1 cellular context compared by ENCODE assay signal in the genomic region with DNA sequence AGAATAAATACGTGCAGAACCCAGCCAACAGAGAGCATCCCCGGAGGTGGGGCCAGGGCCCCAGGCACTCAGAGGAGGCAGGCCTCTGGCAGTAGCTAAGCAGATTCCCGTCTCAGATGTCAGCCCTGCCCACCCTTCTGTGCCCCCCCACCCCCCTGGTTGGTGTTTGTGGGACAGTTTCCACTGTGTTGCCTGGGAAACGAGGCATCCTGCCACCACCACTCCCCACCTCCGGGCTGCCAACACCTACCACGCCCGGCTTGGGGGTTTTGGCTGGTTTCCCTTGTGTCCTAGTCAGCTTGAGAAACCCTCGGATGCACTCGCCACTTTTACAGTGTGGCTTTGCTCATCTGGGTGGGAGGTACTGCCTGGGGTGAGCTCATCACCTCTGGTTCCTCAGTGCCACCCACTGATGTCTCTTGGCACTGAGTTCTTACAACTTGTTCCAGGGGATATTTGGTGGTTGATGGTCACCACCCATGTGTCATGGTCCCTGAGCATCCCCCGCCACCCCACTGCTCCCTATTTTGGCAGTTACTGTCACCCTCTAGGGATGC.
A peak's percentile ranks its signal among the peaks of the same experiment; 100 is the strongest.
TF ChIP-seq lines count a peak whose summit lies in the region.

No MANE protein-coding gene starts in this region.

TF ChIP-seq in HepG2, 621 proteins besides CTCF, POLR2A, EP300 and RAD21 (continued from another document):
- TF ChIP-seq PRDM4 (CRISPR knock-in tag; IDR thresholded peaks at IDR 0.05; ENCODE audit: borderline replicate concordance) (no peak), ZNF224 (CRISPR knock-in tag; IDR thresholded peaks at IDR 0.05) (no peak), PHF5A (CRISPR knock-in tag; IDR thresholded peaks at IDR 0.05; ENCODE audit: low read depth, unreplicated experiment) (no peak), ZNF619 (CRISPR knock-in tag; IDR thresholded peaks at IDR 0.05) (no peak), FOXK1 (CRISPR knock-in tag; IDR thresholded peaks at IDR 0.05; ENCODE audit: borderline replicate concordance, low read depth) (peak; percentile 15; the same call in 1 of the 2 replicates), ZNF850 (CRISPR knock-in tag; conservative IDR thresholded peaks at IDR 0.05) (no peak), TRIM22 (IDR thresholded peaks at IDR 0.05) (no peak), ZNF557 (CRISPR knock-in tag; IDR thresholded peaks at IDR 0.05) (no peak), ZNF788 (CRISPR knock-in tag; IDR thresholded peaks at IDR 0.05; ENCODE audit: borderline replicate concordance) (no peak), ZNF598 (CRISPR knock-in tag; IDR thresholded peaks at IDR 0.05; ENCODE audit: borderline replicate concordance) (no peak), ZNF792 (CRISPR knock-in tag; IDR thresholded peaks at IDR 0.05) (no peak), ZMYM2 (CRISPR knock-in tag; IDR thresholded peaks at IDR 0.05) (no peak), ZNF253 (CRISPR knock-in tag; IDR thresholded peaks at IDR 0.05; ENCODE audit: borderline replicate concordance) (no peak), TCF12 (IDR thresholded peaks at IDR 0.05) (no peak), TCF12 (CRISPR knock-in tag; IDR thresholded peaks at IDR 0.05) (no peak), SIX4 (CRISPR knock-in tag; IDR thresholded peaks at IDR 0.05) (peak; percentile 42; the same call in 1 of the 2 replicates), NFE2L2 (IDR thresholded peaks at IDR 0.05; ENCODE audit: low read length) (no peak), ZNF484 (CRISPR knock-in tag; IDR thresholded peaks at IDR 0.05; ENCODE audit: borderline replicate concordance, low read depth) (no peak), ZNF205 (CRISPR knock-in tag; IDR thresholded peaks at IDR 0.05) (no peak), MAZ (IDR thresholded peaks at IDR 0.05; ENCODE audit: borderline replicate concordance, low read depth, low read length) (0 out of 2 replicates have a peak, but pooled peaks have one; percentile 16), MAZ (CRISPR knock-in tag; IDR thresholded peaks at IDR 0.05; ENCODE audit: low read depth) (no peak), NFYC (CRISPR knock-in tag; IDR thresholded peaks at IDR 0.05) (no peak)
- TF ChIP-seq, protein P1, sequence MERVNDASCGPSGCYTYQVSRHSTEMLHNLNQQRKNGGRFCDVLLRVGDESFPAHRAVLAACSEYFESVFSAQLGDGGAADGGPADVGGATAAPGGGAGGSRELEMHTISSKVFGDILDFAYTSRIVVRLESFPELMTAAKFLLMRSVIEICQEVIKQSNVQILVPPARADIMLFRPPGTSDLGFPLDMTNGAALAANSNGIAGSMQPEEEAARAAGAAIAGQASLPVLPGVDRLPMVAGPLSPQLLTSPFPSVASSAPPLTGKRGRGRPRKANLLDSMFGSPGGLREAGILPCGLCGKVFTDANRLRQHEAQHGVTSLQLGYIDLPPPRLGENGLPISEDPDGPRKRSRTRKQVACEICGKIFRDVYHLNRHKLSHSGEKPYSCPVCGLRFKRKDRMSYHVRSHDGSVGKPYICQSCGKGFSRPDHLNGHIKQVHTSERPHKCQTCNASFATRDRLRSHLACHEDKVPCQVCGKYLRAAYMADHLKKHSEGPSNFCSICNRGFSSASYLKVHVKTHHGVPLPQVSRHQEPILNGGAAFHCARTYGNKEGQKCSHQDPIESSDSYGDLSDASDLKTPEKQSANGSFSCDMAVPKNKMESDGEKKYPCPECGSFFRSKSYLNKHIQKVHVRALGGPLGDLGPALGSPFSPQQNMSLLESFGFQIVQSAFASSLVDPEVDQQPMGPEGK (CRISPR knock-in tag; IDR thresholded peaks at IDR 0.05), result peak; percentile 61; the same call in 1 of the 2 replicates
- TF ChIP-seq, protein P2, sequence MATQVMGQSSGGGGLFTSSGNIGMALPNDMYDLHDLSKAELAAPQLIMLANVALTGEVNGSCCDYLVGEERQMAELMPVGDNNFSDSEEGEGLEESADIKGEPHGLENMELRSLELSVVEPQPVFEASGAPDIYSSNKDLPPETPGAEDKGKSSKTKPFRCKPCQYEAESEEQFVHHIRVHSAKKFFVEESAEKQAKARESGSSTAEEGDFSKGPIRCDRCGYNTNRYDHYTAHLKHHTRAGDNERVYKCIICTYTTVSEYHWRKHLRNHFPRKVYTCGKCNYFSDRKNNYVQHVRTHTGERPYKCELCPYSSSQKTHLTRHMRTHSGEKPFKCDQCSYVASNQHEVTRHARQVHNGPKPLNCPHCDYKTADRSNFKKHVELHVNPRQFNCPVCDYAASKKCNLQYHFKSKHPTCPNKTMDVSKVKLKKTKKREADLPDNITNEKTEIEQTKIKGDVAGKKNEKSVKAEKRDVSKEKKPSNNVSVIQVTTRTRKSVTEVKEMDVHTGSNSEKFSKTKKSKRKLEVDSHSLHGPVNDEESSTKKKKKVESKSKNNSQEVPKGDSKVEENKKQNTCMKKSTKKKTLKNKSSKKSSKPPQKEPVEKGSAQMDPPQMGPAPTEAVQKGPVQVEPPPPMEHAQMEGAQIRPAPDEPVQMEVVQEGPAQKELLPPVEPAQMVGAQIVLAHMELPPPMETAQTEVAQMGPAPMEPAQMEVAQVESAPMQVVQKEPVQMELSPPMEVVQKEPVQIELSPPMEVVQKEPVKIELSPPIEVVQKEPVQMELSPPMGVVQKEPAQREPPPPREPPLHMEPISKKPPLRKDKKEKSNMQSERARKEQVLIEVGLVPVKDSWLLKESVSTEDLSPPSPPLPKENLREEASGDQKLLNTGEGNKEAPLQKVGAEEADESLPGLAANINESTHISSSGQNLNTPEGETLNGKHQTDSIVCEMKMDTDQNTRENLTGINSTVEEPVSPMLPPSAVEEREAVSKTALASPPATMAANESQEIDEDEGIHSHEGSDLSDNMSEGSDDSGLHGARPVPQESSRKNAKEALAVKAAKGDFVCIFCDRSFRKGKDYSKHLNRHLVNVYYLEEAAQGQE (IDR thresholded peaks at IDR 0.05; ENCODE audit: borderline replicate concordance in 1 of 2, low read depth in 1 of 2, low read length in 2 of 2), result no peak
- TF ChIP-seq, protein P3, sequence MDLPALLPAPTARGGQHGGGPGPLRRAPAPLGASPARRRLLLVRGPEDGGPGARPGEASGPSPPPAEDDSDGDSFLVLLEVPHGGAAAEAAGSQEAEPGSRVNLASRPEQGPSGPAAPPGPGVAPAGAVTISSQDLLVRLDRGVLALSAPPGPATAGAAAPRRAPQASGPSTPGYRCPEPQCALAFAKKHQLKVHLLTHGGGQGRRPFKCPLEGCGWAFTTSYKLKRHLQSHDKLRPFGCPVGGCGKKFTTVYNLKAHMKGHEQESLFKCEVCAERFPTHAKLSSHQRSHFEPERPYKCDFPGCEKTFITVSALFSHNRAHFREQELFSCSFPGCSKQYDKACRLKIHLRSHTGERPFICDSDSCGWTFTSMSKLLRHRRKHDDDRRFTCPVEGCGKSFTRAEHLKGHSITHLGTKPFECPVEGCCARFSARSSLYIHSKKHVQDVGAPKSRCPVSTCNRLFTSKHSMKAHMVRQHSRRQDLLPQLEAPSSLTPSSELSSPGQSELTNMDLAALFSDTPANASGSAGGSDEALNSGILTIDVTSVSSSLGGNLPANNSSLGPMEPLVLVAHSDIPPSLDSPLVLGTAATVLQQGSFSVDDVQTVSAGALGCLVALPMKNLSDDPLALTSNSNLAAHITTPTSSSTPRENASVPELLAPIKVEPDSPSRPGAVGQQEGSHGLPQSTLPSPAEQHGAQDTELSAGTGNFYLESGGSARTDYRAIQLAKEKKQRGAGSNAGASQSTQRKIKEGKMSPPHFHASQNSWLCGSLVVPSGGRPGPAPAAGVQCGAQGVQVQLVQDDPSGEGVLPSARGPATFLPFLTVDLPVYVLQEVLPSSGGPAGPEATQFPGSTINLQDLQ (CRISPR knock-in tag; IDR thresholded peaks at IDR 0.05), result no peak
- TF ChIP-seq, protein P4, sequence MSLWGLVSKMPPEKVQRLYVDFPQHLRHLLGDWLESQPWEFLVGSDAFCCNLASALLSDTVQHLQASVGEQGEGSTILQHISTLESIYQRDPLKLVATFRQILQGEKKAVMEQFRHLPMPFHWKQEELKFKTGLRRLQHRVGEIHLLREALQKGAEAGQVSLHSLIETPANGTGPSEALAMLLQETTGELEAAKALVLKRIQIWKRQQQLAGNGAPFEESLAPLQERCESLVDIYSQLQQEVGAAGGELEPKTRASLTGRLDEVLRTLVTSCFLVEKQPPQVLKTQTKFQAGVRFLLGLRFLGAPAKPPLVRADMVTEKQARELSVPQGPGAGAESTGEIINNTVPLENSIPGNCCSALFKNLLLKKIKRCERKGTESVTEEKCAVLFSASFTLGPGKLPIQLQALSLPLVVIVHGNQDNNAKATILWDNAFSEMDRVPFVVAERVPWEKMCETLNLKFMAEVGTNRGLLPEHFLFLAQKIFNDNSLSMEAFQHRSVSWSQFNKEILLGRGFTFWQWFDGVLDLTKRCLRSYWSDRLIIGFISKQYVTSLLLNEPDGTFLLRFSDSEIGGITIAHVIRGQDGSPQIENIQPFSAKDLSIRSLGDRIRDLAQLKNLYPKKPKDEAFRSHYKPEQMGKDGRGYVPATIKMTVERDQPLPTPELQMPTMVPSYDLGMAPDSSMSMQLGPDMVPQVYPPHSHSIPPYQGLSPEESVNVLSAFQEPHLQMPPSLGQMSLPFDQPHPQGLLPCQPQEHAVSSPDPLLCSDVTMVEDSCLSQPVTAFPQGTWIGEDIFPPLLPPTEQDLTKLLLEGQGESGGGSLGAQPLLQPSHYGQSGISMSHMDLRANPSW (CRISPR knock-in tag; IDR thresholded peaks at IDR 0.05; ENCODE audit: borderline replicate concordance), result no peak
- TF ChIP-seq, protein P5, sequence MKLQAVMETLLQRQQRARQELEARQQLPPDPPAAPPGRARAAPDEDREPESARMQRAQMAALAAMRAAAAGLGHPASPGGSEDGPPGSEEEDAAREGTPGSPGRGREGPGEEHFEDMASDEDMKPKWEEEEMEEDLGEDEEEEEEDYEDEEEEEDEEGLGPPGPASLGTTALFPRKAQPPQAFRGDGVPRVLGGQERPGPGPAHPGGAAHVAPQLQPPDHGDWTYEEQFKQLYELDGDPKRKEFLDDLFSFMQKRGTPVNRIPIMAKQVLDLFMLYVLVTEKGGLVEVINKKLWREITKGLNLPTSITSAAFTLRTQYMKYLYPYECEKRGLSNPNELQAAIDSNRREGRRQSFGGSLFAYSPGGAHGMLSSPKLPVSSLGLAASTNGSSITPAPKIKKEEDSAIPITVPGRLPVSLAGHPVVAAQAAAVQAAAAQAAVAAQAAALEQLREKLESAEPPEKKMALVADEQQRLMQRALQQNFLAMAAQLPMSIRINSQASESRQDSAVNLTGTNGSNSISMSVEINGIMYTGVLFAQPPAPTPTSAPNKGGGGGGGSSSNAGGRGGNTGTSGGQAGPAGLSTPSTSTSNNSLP (IDR thresholded peaks at IDR 0.05; ENCODE audit: low read depth, low read length), result no peak
TF ChIP-seq in HepG2: peak in this region for 7.
